Comparison of ENCODE assay signal across 1 cellular context in the genomic region with DNA sequence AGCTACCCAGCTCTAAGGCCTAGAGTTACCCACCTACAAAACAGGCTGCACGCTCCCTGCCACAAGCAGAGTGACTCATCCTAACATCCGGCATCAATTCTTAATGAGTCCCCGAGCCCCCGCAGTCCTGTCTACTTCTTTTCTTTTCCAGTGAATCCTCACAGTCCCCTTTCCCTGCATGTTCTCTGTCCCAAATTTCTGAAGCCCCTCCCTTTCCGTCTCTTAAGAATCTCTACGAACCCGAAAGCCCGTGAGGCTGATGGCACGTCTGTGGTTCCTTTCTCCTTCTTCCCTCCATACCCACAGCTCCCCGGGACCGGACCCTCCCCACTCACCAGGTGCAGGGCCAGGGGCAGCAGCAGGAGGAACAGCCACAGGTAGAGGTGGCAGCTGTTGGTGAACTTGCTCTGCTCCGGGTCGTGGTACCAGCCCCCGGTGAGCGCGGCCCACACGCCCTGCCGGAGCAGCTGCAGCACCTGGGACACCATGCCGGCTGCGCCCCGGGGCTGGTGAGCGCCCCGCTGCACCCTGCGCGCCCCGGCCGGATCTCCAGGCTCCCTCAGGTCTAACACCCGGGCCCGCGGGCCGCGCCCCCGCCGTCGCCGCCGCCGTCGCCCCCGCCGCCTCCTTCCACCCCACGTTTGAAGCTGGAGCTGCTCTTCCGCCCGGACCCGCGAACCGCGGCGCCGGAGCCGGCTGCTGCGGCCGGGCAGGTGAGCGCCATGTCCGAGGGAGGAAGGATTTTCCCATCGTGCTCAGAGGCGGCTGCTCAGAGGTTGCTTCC.
A peak's percentile ranks its signal among the peaks of the same experiment; 100 is the strongest.
TF ChIP-seq lines count a peak whose summit lies in the region.

A gene with protein sequence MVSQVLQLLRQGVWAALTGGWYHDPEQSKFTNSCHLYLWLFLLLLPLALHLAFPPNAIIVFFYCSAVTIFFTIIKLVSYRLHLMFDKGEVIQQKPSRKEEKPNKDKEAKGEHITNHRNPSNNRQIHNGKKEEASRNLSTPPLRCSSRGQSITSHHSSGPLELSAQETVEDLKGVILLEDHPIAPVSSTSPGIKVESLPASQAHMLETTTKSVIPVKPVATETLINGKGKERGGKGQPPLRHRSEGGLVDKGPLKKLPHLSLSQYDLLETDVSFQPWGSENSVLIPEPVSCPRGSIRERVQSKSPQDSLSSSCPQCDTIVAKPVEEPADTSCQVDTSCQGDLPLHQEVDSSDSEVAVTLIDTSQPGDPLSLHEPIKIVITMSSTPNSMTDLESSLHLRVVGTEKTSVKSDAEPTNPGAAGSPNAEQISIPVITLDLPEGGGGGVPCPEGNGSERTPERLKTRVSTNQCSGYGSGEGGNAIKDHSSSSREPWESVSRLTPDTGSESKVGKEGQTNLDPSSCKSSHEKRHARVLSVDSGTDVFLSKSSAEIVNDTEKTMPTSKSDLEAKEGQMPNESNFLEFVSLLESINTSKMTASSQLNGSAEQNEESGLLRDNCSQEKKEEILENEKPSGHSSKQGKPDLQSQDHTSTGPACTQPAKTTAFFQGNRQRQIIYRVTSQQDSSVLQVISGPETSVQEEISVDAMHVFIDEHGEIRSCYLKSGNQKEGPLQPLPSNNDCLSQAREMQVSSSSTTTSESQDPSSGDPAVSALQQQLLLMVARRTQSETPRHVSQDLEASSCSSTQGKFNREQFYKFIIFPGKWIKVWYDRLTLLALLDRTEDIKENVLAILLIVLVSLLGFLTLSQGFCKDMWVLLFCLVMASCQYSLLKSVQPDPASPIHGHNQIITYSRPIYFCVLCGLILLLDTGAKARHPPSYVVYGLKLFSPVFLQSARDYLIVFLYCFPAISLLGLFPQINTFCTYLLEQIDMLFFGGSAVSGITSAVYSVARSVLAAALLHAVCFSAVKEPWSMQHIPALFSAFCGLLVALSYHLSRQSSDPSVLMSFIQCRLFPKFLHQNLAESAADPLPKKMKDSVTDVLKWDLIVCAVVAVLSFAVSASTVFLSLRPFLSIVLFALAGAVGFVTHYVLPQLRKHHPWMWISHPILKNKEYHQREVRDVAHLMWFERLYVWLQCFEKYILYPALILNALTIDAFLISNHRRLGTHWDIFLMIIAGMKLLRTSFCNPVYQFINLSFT (N-terminal part only) (minus strand): TSS at position 735 of the 784 bp plus-strand sequence. CDS start 247 bp downstream, at position 488.

TF ChIP-seq in K562, 482 proteins besides CTCF, POLR2A, EP300 and RAD21 (continued from another document):
- TF ChIP-seq JUND (IDR thresholded peaks at IDR 0.05; ENCODE audit: borderline replicate concordance, low read depth, low read length) (peak; percentile 65; the same call in 1 of the 2 replicates), JUND (tag; IDR thresholded peaks at IDR 0.05; ENCODE audit: borderline replicate concordance, low read depth, low read length) (no peak; the same call in 2 of the 3 replicates), EGR1 (conservative IDR thresholded peaks at IDR 0.05) (0 out of 2 replicates have a peak, but pooled peaks have one; percentile 15), ETV1 (tag; conservative IDR thresholded peaks at IDR 0.05; ENCODE audit: low read depth) (0 out of 2 replicates have a peak, but pooled peaks have one; percentile 15), JUNB (CRISPR knock-in tag; conservative IDR thresholded peaks at IDR 0.05) (no peak), RB1 (IDR thresholded peaks at IDR 0.05; ENCODE audit: low read depth) (no peak), DPF2 (IDR thresholded peaks at IDR 0.05) (0 out of 2 replicates have a peak, but pooled peaks have one; percentile 33), BRCA1 (IDR thresholded peaks at IDR 0.05) (no peak), BRCA1 (CRISPR knock-in tag; IDR thresholded peaks at IDR 0.05) (no peak), ZSCAN32 (CRISPR knock-in tag; IDR thresholded peaks at IDR 0.05) (no peak), ZNF239 (CRISPR knock-in tag; IDR thresholded peaks at IDR 0.05) (no peak), ATF2 (CRISPR knock-in tag; IDR thresholded peaks at IDR 0.05) (no peak), THRB (CRISPR knock-in tag; conservative IDR thresholded peaks at IDR 0.05) (0 out of 2 replicates have a peak, but pooled peaks have one; percentile 17), SIN3B (IDR thresholded peaks at IDR 0.05; ENCODE audit: low read depth) (no peak), FOSL1 (tag; conservative IDR thresholded peaks at IDR 0.05) (peak; percentile 41; the same call in 1 of the 2 replicates), MAZ (CRISPR knock-in tag; conservative IDR thresholded peaks at IDR 0.05 in 1 of 2, IDR thresholded peaks at IDR 0.05 in 1 of 2) (no peak), SNIP1 (IDR thresholded peaks at IDR 0.05; ENCODE audit: low read depth) (no peak), CTBP1 (IDR thresholded peaks at IDR 0.05; ENCODE audit: borderline replicate concordance) (peak; percentile 62), ZNF707 (CRISPR knock-in tag; conservative IDR thresholded peaks at IDR 0.05) (no peak), RFX1 (IDR thresholded peaks at IDR 0.05) (no peak), BCOR (IDR thresholded peaks at IDR 0.05) (no peak), SMAD1 (IDR thresholded peaks at IDR 0.05; ENCODE audit: low read depth, low read length, partially characterized antibody) (no peak), E2F6 (IDR thresholded peaks at IDR 0.05; ENCODE audit: borderline replicate concordance in 1 of 2, extremely low read depth in 1 of 2, insufficient read depth in 1 of 2, insufficient read length in 1 of 2, low read depth in 1 of 2, low read length in 1 of 2, poor library complexity in 1 of 2, severe bottlenecking in 1 of 2) (no peak), ZNF384 (IDR thresholded peaks at IDR 0.05; ENCODE audit: low read depth, low read length) (no peak)
- TF ChIP-seq, protein P1, sequence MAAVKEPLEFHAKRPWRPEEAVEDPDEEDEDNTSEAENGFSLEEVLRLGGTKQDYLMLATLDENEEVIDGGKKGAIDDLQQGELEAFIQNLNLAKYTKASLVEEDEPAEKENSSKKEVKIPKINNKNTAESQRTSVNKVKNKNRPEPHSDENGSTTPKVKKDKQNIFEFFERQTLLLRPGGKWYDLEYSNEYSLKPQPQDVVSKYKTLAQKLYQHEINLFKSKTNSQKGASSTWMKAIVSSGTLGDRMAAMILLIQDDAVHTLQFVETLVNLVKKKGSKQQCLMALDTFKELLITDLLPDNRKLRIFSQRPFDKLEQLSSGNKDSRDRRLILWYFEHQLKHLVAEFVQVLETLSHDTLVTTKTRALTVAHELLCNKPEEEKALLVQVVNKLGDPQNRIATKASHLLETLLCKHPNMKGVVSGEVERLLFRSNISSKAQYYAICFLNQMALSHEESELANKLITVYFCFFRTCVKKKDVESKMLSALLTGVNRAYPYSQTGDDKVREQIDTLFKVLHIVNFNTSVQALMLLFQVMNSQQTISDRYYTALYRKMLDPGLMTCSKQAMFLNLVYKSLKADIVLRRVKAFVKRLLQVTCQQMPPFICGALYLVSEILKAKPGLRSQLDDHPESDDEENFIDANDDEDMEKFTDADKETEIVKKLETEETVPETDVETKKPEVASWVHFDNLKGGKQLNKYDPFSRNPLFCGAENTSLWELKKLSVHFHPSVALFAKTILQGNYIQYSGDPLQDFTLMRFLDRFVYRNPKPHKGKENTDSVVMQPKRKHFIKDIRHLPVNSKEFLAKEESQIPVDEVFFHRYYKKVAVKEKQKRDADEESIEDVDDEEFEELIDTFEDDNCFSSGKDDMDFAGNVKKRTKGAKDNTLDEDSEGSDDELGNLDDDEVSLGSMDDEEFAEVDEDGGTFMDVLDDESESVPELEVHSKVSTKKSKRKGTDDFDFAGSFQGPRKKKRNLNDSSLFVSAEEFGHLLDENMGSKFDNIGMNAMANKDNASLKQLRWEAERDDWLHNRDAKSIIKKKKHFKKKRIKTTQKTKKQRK (IDR thresholded peaks at IDR 0.05; ENCODE audit: borderline replicate concordance, low read depth, low read length), result no peak
- TF ChIP-seq, protein P2, sequence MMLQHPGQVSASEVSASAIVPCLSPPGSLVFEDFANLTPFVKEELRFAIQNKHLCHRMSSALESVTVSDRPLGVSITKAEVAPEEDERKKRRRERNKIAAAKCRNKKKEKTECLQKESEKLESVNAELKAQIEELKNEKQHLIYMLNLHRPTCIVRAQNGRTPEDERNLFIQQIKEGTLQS (IDR thresholded peaks at IDR 0.05), result peak; percentile 54; the same call in 1 of the 2 replicates
- TF ChIP-seq, protein P2 (CRISPR knock-in tag; conservative IDR thresholded peaks at IDR 0.05), result no peak
- TF ChIP-seq, protein P3, sequence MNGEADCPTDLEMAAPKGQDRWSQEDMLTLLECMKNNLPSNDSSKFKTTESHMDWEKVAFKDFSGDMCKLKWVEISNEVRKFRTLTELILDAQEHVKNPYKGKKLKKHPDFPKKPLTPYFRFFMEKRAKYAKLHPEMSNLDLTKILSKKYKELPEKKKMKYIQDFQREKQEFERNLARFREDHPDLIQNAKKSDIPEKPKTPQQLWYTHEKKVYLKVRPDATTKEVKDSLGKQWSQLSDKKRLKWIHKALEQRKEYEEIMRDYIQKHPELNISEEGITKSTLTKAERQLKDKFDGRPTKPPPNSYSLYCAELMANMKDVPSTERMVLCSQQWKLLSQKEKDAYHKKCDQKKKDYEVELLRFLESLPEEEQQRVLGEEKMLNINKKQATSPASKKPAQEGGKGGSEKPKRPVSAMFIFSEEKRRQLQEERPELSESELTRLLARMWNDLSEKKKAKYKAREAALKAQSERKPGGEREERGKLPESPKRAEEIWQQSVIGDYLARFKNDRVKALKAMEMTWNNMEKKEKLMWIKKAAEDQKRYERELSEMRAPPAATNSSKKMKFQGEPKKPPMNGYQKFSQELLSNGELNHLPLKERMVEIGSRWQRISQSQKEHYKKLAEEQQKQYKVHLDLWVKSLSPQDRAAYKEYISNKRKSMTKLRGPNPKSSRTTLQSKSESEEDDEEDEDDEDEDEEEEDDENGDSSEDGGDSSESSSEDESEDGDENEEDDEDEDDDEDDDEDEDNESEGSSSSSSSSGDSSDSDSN (IDR thresholded peaks at IDR 0.05; ENCODE audit: borderline replicate concordance in 1 of 2, low read depth in 2 of 2, low read length in 2 of 2), result no peak
